ENCODE assay signal across 9 cellular contexts in the genomic region with DNA sequence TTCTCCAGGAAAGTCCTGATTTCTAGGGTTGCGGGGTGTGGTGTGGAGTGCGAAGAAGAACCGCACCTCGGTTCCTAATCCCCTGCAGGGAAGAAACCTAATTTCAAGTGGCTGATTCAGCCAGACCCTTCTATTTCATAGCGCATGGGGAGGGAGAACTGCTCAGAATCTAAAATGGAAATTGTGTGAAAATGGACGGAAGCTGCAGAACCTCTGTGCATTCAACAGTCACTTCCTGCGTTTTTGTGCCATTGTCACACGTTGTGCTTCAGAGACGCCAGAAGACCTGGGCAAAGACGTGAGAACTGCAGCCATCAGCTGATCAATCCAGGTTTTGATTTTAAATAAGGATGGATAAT. TPM values are rescaled to one million over a fixed set of nuclear protein-coding genes. Genes with fewer than 3 reads are reported as not detected.
DNase-seq lines count a peak whose midpoint lies in the region; ATAC-seq, FAIRE-seq and TF ChIP-seq lines count a peak whose summit lies in the region.
"Had no signal": no experiment of that assay in that cellular context is flagged by ENCODE, and none has a peak within 500 bp of the region (broad histone marks: within the 10 kb centered on the region; RNA-seq: fewer than 3 reads in every experiment).

No MANE protein-coding gene starts in this region.

- ATAC-seq in GM18505 (IDR thresholded peaks at IDR 0.05; ENCODE audit: unreplicated experiment) (peak; percentile 19), HG02759 (IDR thresholded peaks at IDR 0.05; ENCODE audit: unreplicated experiment) (peak; percentile 35)

- H3K27me3 Mint-ChIP-seq in progenitor cell of endocrine pancreas: peaks cover 85% of the 10 kb centered on the region

- DNase-seq in epithelial cell of esophagus (ENCODE audit: low read depth) (no peak), progenitor cell of endocrine pancreas (ENCODE audit: low spot score, unreplicated experiment) (no peak), RCC 7860 (ENCODE audit: low spot score) (no peak), glomerular visceral epithelial cell (ENCODE audit: extremely low spot score) (no peak), NCI-H2081 treated with DMSO at 0.1 percent for 48 hours (lab: John Stamatoyannopoulos, UW) (no peak)

- H3K4me3 Mint-ChIP-seq in progenitor cell of endocrine pancreas (ENCODE audit: low read depth): peak overlapping the region; percentile 76

- peak; percentile 47 for TF ChIP-seq POLR2A in GM18505 (IDR thresholded peaks at IDR 0.05; ENCODE audit: borderline replicate concordance, extremely low read depth, insufficient read depth, insufficient read length)

- H3K36me3 Mint-ChIP-seq in progenitor cell of endocrine pancreas (ENCODE audit: insufficient read depth): no peaks in the 10 kb centered on the region

- H3K4me3 ChIP-seq in WI38 (ENCODE audit: low read depth, low read length) (peak overlapping the region; percentile 48), epithelial cell of esophagus (ENCODE audit: low read length) (peak overlapping the region; percentile 61)

- H3K27ac Mint-ChIP-seq in progenitor cell of endocrine pancreas: no peak overlapping the region

- no peaks in the 10 kb centered on the region for H3K9me3 Mint-ChIP-seq in progenitor cell of endocrine pancreas (ENCODE audit: low read depth)

- no peak for TF ChIP-seq CTCF in WI38 (IDR thresholded peaks at IDR 0.05; ENCODE audit: low read depth, low read length)
- no peak for TF ChIP-seq CTCF in epithelial cell of esophagus (IDR thresholded peaks at IDR 0.05; ENCODE audit: insufficient read depth, low read depth, low read length, missing control alignments)
- no peak for TF ChIP-seq CTCF in progenitor cell of endocrine pancreas (IDR thresholded peaks at IDR 0.05; ENCODE audit: unreplicated experiment)

- no peak for FAIRE-seq in RCC 7860 (lab: Jason Lieb, UNC)
- FAIRE-seq: TTC549 had no signal

- peaks cover 10% of the 10 kb centered on the region for H3K4me1 Mint-ChIP-seq in progenitor cell of endocrine pancreas (ENCODE audit: low read depth)

RNA-seq across cellular contexts. Expression of a gene that starts 1.2 kb away (rescaled TPM):
- total RNA-seq in progenitor cell of endocrine pancreas: 0.18 TPM in 1 of 2 replicates, not detected in the other

RNA-seq across cellular contexts. Expression of a gene that starts 18.6 kb away (rescaled TPM):
- 32.9 and 33.2 TPM in 2 replicates for total RNA-seq in progenitor cell of endocrine pancreas
